Comparison of ENCODE assay signal across 8 cellular contexts in genomic region chr12:98754095-98754494, GRCh38.
DNase-seq lines count a peak whose midpoint lies in the region; ATAC-seq and TF ChIP-seq lines count a peak whose summit lies in the region.

No MANE protein-coding gene starts in this region.

- peaks cover 12% of the 10 kb centered on the region for H3K4me1 Mint-ChIP-seq in stimulated activated naive CD8-positive, alpha-beta T cell treated with anti-CD3 and anti-CD28 coated beads, Interleukin-15, Interleukin-2, amounts not matched to agents 100 ng/mL and 50 ng/mL, for 24 hours (ENCODE audit: low read depth)
- H3K4me1 Mint-ChIP-seq in CD8-positive, alpha-beta memory T cell = peaks cover 3 to 11% (median 9%) of the 10 kb centered on the region in 3 donors

- no peaks in the 10 kb centered on the region for H3K36me3 ChIP-seq in mammary epithelial cell (ENCODE audit: insufficient read depth, low read length)
- H3K36me3 ChIP-seq in CD8-positive, alpha-beta memory T cell (ENCODE audit: insufficient read depth, low read length) = no peaks in the 10 kb centered on the region

- H3K9me3 ChIP-seq in mammary epithelial cell (replicated peaks; ENCODE audit: insufficient read depth, low read length) = no peaks in the 10 kb centered on the region
- no peaks in the 10 kb centered on the region for H3K9me3 ChIP-seq in CD8-positive, alpha-beta memory T cell (ENCODE audit: low read length)

- no peaks in the 10 kb centered on the region for H4K20me1 ChIP-seq in mammary epithelial cell (ENCODE audit: insufficient read depth, low read length)

- H3K36me3 Mint-ChIP-seq in stimulated activated naive CD8-positive, alpha-beta T cell treated with anti-CD3 and anti-CD28 coated beads, Interleukin-15, Interleukin-2, amounts not matched to agents 100 ng/mL and 50 ng/mL, for 24 hours (ENCODE audit: low read depth) = no peaks in the 10 kb centered on the region
- H3K36me3 Mint-ChIP-seq in CD8-positive, alpha-beta memory T cell = no peaks in the 10 kb centered on the region

- CTCF ChIA-PET in mammary epithelial cell (lab: Charles Lee; ENCODE audit: low non-redundant PET) = no interaction called here
- CTCF ChIA-PET in CD8-positive, alpha-beta memory T cell (lab: Charles Lee) = no interaction called here

- no peaks in the 10 kb centered on the region for H3K27me3 ChIP-seq in mammary epithelial cell (ENCODE audit: insufficient read depth, low read length)
- H3K27me3 ChIP-seq in CD8-positive, alpha-beta memory T cell (ENCODE audit: insufficient read depth, low read length, poor library complexity, severe bottlenecking) = no peaks in the 10 kb centered on the region

- ATAC-seq in GM21619 (IDR thresholded peaks at IDR 0.05; ENCODE audit: unreplicated experiment) = peak; percentile 99

- H3K4me1 ChIP-seq in mammary epithelial cell (ENCODE audit: insufficient read depth, low read length) = no peaks in the 10 kb centered on the region
- H3K4me1 ChIP-seq in CD8-positive, alpha-beta memory T cell (ENCODE audit: insufficient read depth, low read length) = no peaks in the 10 kb centered on the region

- no peak overlapping the region for H3K4me2 ChIP-seq in mammary epithelial cell (ENCODE audit: insufficient read depth, low read depth, low read length)

- no TSS peak for BruUV-seq in mammary epithelial cell (replicated peaks; lab: Mats Ljungman, UMichigan)

- no peak overlapping the region for H2AFZ ChIP-seq in mammary epithelial cell (ENCODE audit: low read depth, low read length)

- intact Hi-C loops in mammary epithelial cell (cut with micrococcal nuclease) = no loop called here

- dilution Hi-C loops in mammary epithelial cell (cut with HindIII; ENCODE audit: low sequenced_read_pairs) = loop anchor here (5.0 kb wide), 2 partner anchors 33 to 73 kb away; no protein-coding TSS in a partner anchor

- no peak overlapping the region for H3K9ac ChIP-seq in mammary epithelial cell (ENCODE audit: insufficient read depth, low read length)

- POLR2A ChIA-PET in CD8-positive, alpha-beta memory T cell (lab: Charles Lee) = no interaction called here

- TF ChIP-seq CTCF in mammary epithelial cell (conservative IDR thresholded peaks at IDR 0.05 in 1 of 2, IDR thresholded peaks at IDR 0.05 in 1 of 2; ENCODE audit: extremely low read depth in 1 of 2, insufficient read depth in 1 of 2, low read depth in 1 of 2, low read length in 2 of 2) = no peak

- 62% methylated on average over 5 of the region's 5 CpGs for WGBS in mammary epithelial cell (ENCODE audit: low coverage, missing lambda C conversion rate)

- H3K27ac ChIP-seq in mammary epithelial cell (ENCODE audit: insufficient read depth, low read depth, low read length) = no peak overlapping the region
- no peak overlapping the region for H3K27ac ChIP-seq in CD8-positive, alpha-beta memory T cell (ENCODE audit: low read depth, low read length)

- H3K4me3 ChIP-seq in mammary epithelial cell (replicated peaks in 1 of 3; ENCODE audit: insufficient read depth in 1 of 3, low read depth in 2 of 3, low read length in 3 of 3) = no peak overlapping the region
- no peak overlapping the region for H3K4me3 ChIP-seq in CD8-positive, alpha-beta memory T cell (ENCODE audit: low read length)

- peak overlapping the region; percentile 59 for H3K27ac Mint-ChIP-seq in stimulated activated naive CD8-positive, alpha-beta T cell treated with anti-CD3 and anti-CD28 coated beads, Interleukin-15, Interleukin-2, amounts not matched to agents 100 ng/mL and 50 ng/mL, for 24 hours
- H3K27ac Mint-ChIP-seq in CD8-positive, alpha-beta memory T cell = peak overlapping the region in 1 of 8 donors; percentile 47

- DNase-seq in NCI-H146 (lab: John Stamatoyannopoulos, UW) (peak; percentile 4), NCI-H146 treated with DMSO at 0.1 percent for 48 hours (lab: John Stamatoyannopoulos, UW; ENCODE audit: unreplicated experiment) (no peak), HuH-7 (ENCODE audit: low spot score) (peak; percentile 23), mammary epithelial cell (peak; percentile 21), NCI-H1694 (lab: John Stamatoyannopoulos, UW) (no peak)
- no peak for DNase-seq in CD8-positive, alpha-beta memory T cell

- H3K4me3 Mint-ChIP-seq in stimulated activated naive CD8-positive, alpha-beta T cell treated with anti-CD3 and anti-CD28 coated beads, Interleukin-15, Interleukin-2, amounts not matched to agents 100 ng/mL and 50 ng/mL, for 24 hours = no peak overlapping the region
- H3K4me3 Mint-ChIP-seq in CD8-positive, alpha-beta memory T cell = peak overlapping the region in 1 of 7 donors; percentile 44

- in situ Hi-C loops in mammary epithelial cell (cut with MboI; ENCODE audit: low sequenced_read_pairs in 2 of 2) = no loop called here

- H3K27me3 Mint-ChIP-seq in stimulated activated naive CD8-positive, alpha-beta T cell treated with anti-CD3 and anti-CD28 coated beads, Interleukin-15, Interleukin-2, amounts not matched to agents 100 ng/mL and 50 ng/mL, for 24 hours = peaks cover 4% of the 10 kb centered on the region
- H3K27me3 Mint-ChIP-seq in CD8-positive, alpha-beta memory T cell = peaks cover 7 to 12% of the 10 kb centered on the region in 2 donors

- no peaks in the 10 kb centered on the region for H3K79me2 ChIP-seq in mammary epithelial cell (ENCODE audit: insufficient read depth, low read length)

- H3K9me3 Mint-ChIP-seq in stimulated activated naive CD8-positive, alpha-beta T cell treated with anti-CD3 and anti-CD28 coated beads, Interleukin-15, Interleukin-2, amounts not matched to agents 100 ng/mL and 50 ng/mL, for 24 hours = no peaks in the 10 kb centered on the region
- H3K9me3 Mint-ChIP-seq in CD8-positive, alpha-beta memory T cell = no peaks in the 10 kb centered on the region

Comparison
In these comparisons a context has a peak if more than half of its experiments do, and no peak if none do; other contexts are left out.
1. DNase-seq: peak in NCI-H146 (single experiment), HuH-7 (single experiment) and mammary epithelial cell (single experiment); none in NCI-H146 treated with DMSO at 0.1 percent for 48 hours (single experiment), NCI-H1694 (single experiment) and CD8-positive, alpha-beta memory T cell (0 of 5).